ENCODE assay signal across 14 cellular contexts in genomic region chr17:44355310-44355640, GRCh38. TPM values are rescaled to one million over a fixed set of nuclear protein-coding genes. Genes with fewer than 3 reads are reported as not detected.
A peak's percentile ranks its signal among the peaks of the same experiment; 100 is the strongest.
DNase-seq lines count a peak whose midpoint lies in the region; ATAC-seq, FAIRE-seq and TF ChIP-seq lines count a peak whose summit lies in the region.
"Had no signal": no experiment of that assay in that cellular context is flagged by ENCODE, and none has a peak within 500 bp of the region (broad histone marks: within the 10 kb centered on the region; RNA-seq: fewer than 3 reads in every experiment).

No MANE protein-coding gene starts in this region.

- no peak for TF ChIP-seq POLR2A in H1 (IDR thresholded peaks at IDR 0.05; ENCODE audit: control extremely low read depth in 1 of 2, low read depth in 2 of 2, low read length in 2 of 2)

- H3K18ac ChIP-seq in H9 (ENCODE audit: insufficient read length, low read depth, low read length) (no peak overlapping the region), H1 (ENCODE audit: extremely low read depth, low read length) (no peak overlapping the region)

- H3K79me1 ChIP-seq in H9 (ENCODE audit: insufficient read depth, low read depth, low read length, poor library complexity, severe bottlenecking) (no peaks in the 10 kb centered on the region), H1 (ENCODE audit: low read depth, low read length) (peaks cover 5% of the 10 kb centered on the region)

- H3K9me3 ChIP-seq in H9 (ENCODE audit: control insufficient read depth, low read depth, low read length) (no peaks in the 10 kb centered on the region), H1 (ENCODE audit: insufficient read depth in 2 of 2, low read depth in 1 of 2, low read length in 1 of 2) (no peaks in the 10 kb centered on the region)
- H3K9me3 ChIP-seq: left ventricle myocardium inferior, testis had no signal

- peaks cover 3% of the 10 kb centered on the region for H3K23me2 ChIP-seq in H9 (ENCODE audit: insufficient read length, low read depth, low read length, poor library complexity, severe bottlenecking)
- peaks cover 8% of the 10 kb centered on the region; the same call in 1 of the 2 replicates for H3K23me2 ChIP-seq in H1 (ENCODE audit: low read depth, low read length)

- H2BK5ac ChIP-seq in H9 (ENCODE audit: insufficient read length, low read length) = no peak overlapping the region
- H2BK5ac ChIP-seq in H1 (ENCODE audit: low read depth, low read length) = no peak overlapping the region

- no peak overlapping the region for H2BK120ac ChIP-seq in H9 (ENCODE audit: low read depth, low read length, poor library complexity, severe bottlenecking)
- no peak overlapping the region for H2BK120ac ChIP-seq in H1 (replicated peaks; ENCODE audit: low read depth, low read length)

- no peak overlapping the region for H3K56ac ChIP-seq in H9 (ENCODE audit: insufficient read length, low read depth, low read length)
- H3K56ac ChIP-seq in H1 (replicated peaks; ENCODE audit: insufficient read length, low read depth, low read length) = peak overlapping the region; percentile 73

- H3K79me2 ChIP-seq in H9 (ENCODE audit: insufficient read depth, low read length) (no peaks in the 10 kb centered on the region), H1 (ENCODE audit: control insufficient read depth in 1 of 2, insufficient read depth in 2 of 2, low read length in 2 of 2) (peaks cover 0 to 3% of the 10 kb centered on the region in 2 experiments; a peak in 1 of 4 replicates)

- no peak for TF ChIP-seq RAD21 in H1 (IDR thresholded peaks at IDR 0.05 in 1 of 2, conservative IDR thresholded peaks at IDR 0.05 in 1 of 2; ENCODE audit: low read depth in 2 of 2, low read length in 2 of 2)

- H3K4me1 Mint-ChIP-seq in H9 = peaks cover 2 to 19% of the 10 kb centered on the region in 2 experiments
- H3K4me1 Mint-ChIP-seq in activated CD8-positive, alpha-beta memory T cell treated with anti-CD3 and anti-CD28 coated beads, Interleukin-2, amount 10 ng/mL, durations not matched to agents 7 days and 5 days = peaks cover 6% of the 10 kb centered on the region

- peak overlapping the region in 2 of 3 experiments; percentile 33 to 77; a peak in 1 of 7 replicates for H3K27ac Mint-ChIP-seq in H9
- H3K27ac Mint-ChIP-seq in activated CD8-positive, alpha-beta memory T cell treated with anti-CD3 and anti-CD28 coated beads, Interleukin-2, amount 10 ng/mL, durations not matched to agents 7 days and 5 days = no peak overlapping the region
- H3K27ac Mint-ChIP-seq: HFFc6 had no signal

- H3K4me3 ChIP-seq in H1 (ENCODE audit: extremely low read depth in 1 of 4, insufficient read depth in 2 of 4, low read depth in 3 of 4, low read length in 4 of 4) = peak overlapping the region in 1 of 4 experiments; percentile 68; a peak in 2 of 8 replicates

- H3K14ac ChIP-seq in H9 (ENCODE audit: insufficient read depth, low read length) (no peak overlapping the region; the same call in 1 of the 2 replicates), H1 (ENCODE audit: insufficient read length) (no peak overlapping the region)

- H4K5ac ChIP-seq in H9 (ENCODE audit: insufficient read length, low read depth, low read length) (no peak overlapping the region), H1 (ENCODE audit: insufficient read length, low read depth, low read length) (no peak overlapping the region)

- H4K20me1 ChIP-seq in H9 (ENCODE audit: control insufficient read depth, insufficient read depth, insufficient read length) (no peaks in the 10 kb centered on the region), H1 (replicated peaks in 1 of 2; ENCODE audit: control insufficient read depth in 1 of 2, insufficient read depth in 2 of 2, low read length in 2 of 2) (peaks cover 4 to 28% of the 10 kb centered on the region in 2 experiments)

- no peak overlapping the region for H3T11ph ChIP-seq in H9 (ENCODE audit: low read length)

- H4K8ac ChIP-seq in H9 (replicated peaks; ENCODE audit: insufficient read length, low read depth, low read length) (no peak overlapping the region), H1 (ENCODE audit: extremely low read depth, insufficient read depth, low read length) (peak overlapping the region; percentile 84)

- H3K36me3 Mint-ChIP-seq in H9 (ENCODE audit: insufficient read depth in 1 of 3, low read depth in 3 of 3) = peaks cover 3 to 26% (median 15%) of the 10 kb centered on the region in 3 experiments; a peak in 6 of 7 replicates
- H3K36me3 Mint-ChIP-seq in activated CD8-positive, alpha-beta memory T cell treated with anti-CD3 and anti-CD28 coated beads, Interleukin-2, amount 10 ng/mL, durations not matched to agents 7 days and 5 days = peaks cover 5% of the 10 kb centered on the region

- POLR2A ChIA-PET in H1 (lab: Charles Lee; ENCODE audit: partially characterized antibody) = interaction anchor here (0.5 to 3.2 kb wide), 9 partner anchors 7 to 401 kb away, joined by 3 to 18 read pairs (median 6); partner anchors contain the start of genes FAM171A2 and GRN

- DNase-seq in H9 (peak; percentile 62), H1 (ENCODE audit: low read depth in 1 of 2, low spot score in 2 of 2) (no peak)
- DNase-seq in activated CD8-positive, alpha-beta memory T cell treated with anti-CD3 and anti-CD28 coated beads, Interleukin-2, amount 10 ng/mL, durations not matched to agents 7 days and 5 days = no peak
- DNase-seq: GF-D8, HFFc6, NCI-H1092 treated with DMSO at 0.1 percent for 48 hours, NCI-H226 had no signal

- TF ChIP-seq CTCF in H9 (conservative IDR thresholded peaks at IDR 0.05) (no peak), H1 (IDR thresholded peaks at IDR 0.05; ENCODE audit: control extremely low read depth in 1 of 3, insufficient read depth in 1 of 3, low read depth in 1 of 3, low read length in 3 of 3) (no peak)

- FAIRE-seq in H1 (lab: Jason Lieb, UNC) = no peak

- H3K27ac ChIP-seq in H9 (ENCODE audit: insufficient read length, low read depth, low read length) (no peak overlapping the region), H1 (ENCODE audit: low read depth, low read length) (no peak overlapping the region)
- H3K27ac ChIP-seq: epithelial cell of prostate, left ventricle myocardium inferior, skin epidermis, testis had no signal

- H2BK15ac ChIP-seq in H9 (ENCODE audit: low read depth, low read length) (no peak overlapping the region), H1 (ENCODE audit: low read length) (peak overlapping the region; percentile 61; the same call in 1 of the 2 replicates)

- no peak overlapping the region for H2BK20ac ChIP-seq in H9 (ENCODE audit: low read depth, low read length, poor library complexity, severe bottlenecking)
- no peak overlapping the region for H2BK20ac ChIP-seq in H1 (ENCODE audit: low read length)

- no peak for ATAC-seq in HG03135 (IDR thresholded peaks at IDR 0.05; ENCODE audit: unreplicated experiment)
- ATAC-seq in activated CD8-positive, alpha-beta memory T cell treated with anti-CD3 and anti-CD28 coated beads, Interleukin-2, amount 10 ng/mL, durations not matched to agents 7 days and 5 days = no peak
- ATAC-seq: Panc1 had no signal

- no peak overlapping the region for H4K91ac ChIP-seq in H9 (ENCODE audit: insufficient read length, low read depth, low read length)
- H4K91ac ChIP-seq in H1 (replicated peaks; ENCODE audit: insufficient read length, low read length) = no peak overlapping the region

- no peak overlapping the region for H3K9ac ChIP-seq in H9 (ENCODE audit: extremely low read depth, insufficient read length, low read length)
- no peak overlapping the region for H3K9ac ChIP-seq in H1 (replicated peaks in 1 of 4; ENCODE audit: extremely low read depth in 1 of 4, low read depth in 3 of 4, low read length in 3 of 4)

- H2AK5ac ChIP-seq in H9 (ENCODE audit: insufficient read length, low read length) = no peak overlapping the region
- H2AK5ac ChIP-seq in H1 (ENCODE audit: low read depth, low read length) = no peak overlapping the region

- H3K4me1 ChIP-seq in H9 (ENCODE audit: insufficient read depth, low read length) (no peaks in the 10 kb centered on the region), H1 (replicated peaks in 1 of 4; ENCODE audit: control insufficient read depth in 3 of 4, insufficient read depth in 4 of 4, low read length in 3 of 4) (peaks cover 0 to 12% (median 4%) of the 10 kb centered on the region in 4 experiments; a peak in 4 of 7 replicates)
- H3K4me1 ChIP-seq: left ventricle myocardium inferior, testis had no signal

- H3K9me3 Mint-ChIP-seq in H9 = no peaks in the 10 kb centered on the region; a peak in 1 of 5 replicates
- no peaks in the 10 kb centered on the region for H3K9me3 Mint-ChIP-seq in activated CD8-positive, alpha-beta memory T cell treated with anti-CD3 and anti-CD28 coated beads, Interleukin-2, amount 10 ng/mL, durations not matched to agents 7 days and 5 days (ENCODE audit: low read depth)
- H3K9me3 Mint-ChIP-seq: HFFc6 had no signal

- H2BK12ac ChIP-seq in H9 (ENCODE audit: insufficient read length, low read depth, low read length) (no peak overlapping the region), H1 (ENCODE audit: low read depth, low read length) (no peak overlapping the region)

- no peak overlapping the region for H3K4me2 ChIP-seq in H9 (ENCODE audit: insufficient read depth, insufficient read length, low read length)
- H3K4me2 ChIP-seq in H1 (ENCODE audit: insufficient read depth in 1 of 2, low read depth in 2 of 2, low read length in 2 of 2) = peak overlapping the region; percentile 64 to 71

- H3K27me3 Mint-ChIP-seq in H9 (ENCODE audit: low read depth) = peaks cover 5% of the 10 kb centered on the region; the same call in 1 of the 2 replicates
- peaks cover 18% of the 10 kb centered on the region for H3K27me3 Mint-ChIP-seq in activated CD8-positive, alpha-beta memory T cell treated with anti-CD3 and anti-CD28 coated beads, Interleukin-2, amount 10 ng/mL, durations not matched to agents 7 days and 5 days

- H3K27me3 ChIP-seq in H9 (ENCODE audit: insufficient read depth, low read length) = no peaks in the 10 kb centered on the region
- H3K27me3 ChIP-seq in H1 (replicated peaks in 1 of 4; ENCODE audit: control insufficient read depth in 3 of 4, extremely low read depth in 1 of 4, insufficient read depth in 3 of 4, low read length in 3 of 4) = no peaks in the 10 kb centered on the region; a peak in 2 of 7 replicates
- H3K27me3 ChIP-seq: testis had no signal

- H3K4ac ChIP-seq in H9 (ENCODE audit: low read depth, low read length) = no peak overlapping the region
- H3K4ac ChIP-seq in H1 (replicated peaks; ENCODE audit: insufficient read length, low read depth, low read length) = peak overlapping the region; percentile 93

- no CpG with 5 or more reads among the region's 10 CpGs for WGBS in H9 (ENCODE audit: extremely low coverage, insufficient read length, low lambda C conversion rate)
- WGBS in H1 (ENCODE audit: extremely low coverage in 1 of 2, insufficient coverage in 1 of 2, insufficient read length in 1 of 2, insufficient replicate concordance in 2 of 2, low coverage in 1 of 2, low lambda C conversion rate in 2 of 2, missing lambda C conversion rate in 1 of 2), 2 experiments = 92% methylated on average over 10 of the region's 10 CpGs; no CpG with 5 or more reads in 1 of the 2 experiments

- CTCF ChIA-PET in H1 (lab: Charles Lee; ENCODE audit: partially characterized antibody) = interaction anchor here (1.0 to 10.1 kb wide), 17 partner anchors 8 to 186 kb away, joined by 3 to 177 read pairs (median 4); partner anchors contain the start of genes ASB16, FAM171A2 and GRN
- CTCF ChIA-PET in activated CD8-positive, alpha-beta memory T cell treated with anti-CD3 and anti-CD28 coated beads, Interleukin-2, amount 10 ng/mL, durations not matched to agents 7 days and 5 days (lab: Charles Lee) = interaction anchor here (1.1 to 6.2 kb wide), 10 partner anchors 8 to 157 kb away, joined by 3 to 45 read pairs (median 4); partner anchors contain the start of genes FAM171A2 and GRN

- no peak for TF ChIP-seq EP300 in H1 (IDR thresholded peaks at IDR 0.05; ENCODE audit: borderline replicate concordance in 1 of 2, low read depth in 2 of 2, low read length in 2 of 2)

- H3K4me3 Mint-ChIP-seq in H9 = peak overlapping the region; percentile 40 to 52; a peak in 3 of 5 replicates
- H3K4me3 Mint-ChIP-seq in activated CD8-positive, alpha-beta memory T cell treated with anti-CD3 and anti-CD28 coated beads, Interleukin-2, amount 10 ng/mL, durations not matched to agents 7 days and 5 days = no peak overlapping the region
- H3K4me3 Mint-ChIP-seq: HFFc6 had no signal

- H2AFZ ChIP-seq in H9 (ENCODE audit: low read length) (no peak overlapping the region), H1 (ENCODE audit: low read length) (no peak overlapping the region)

- H3K36me3 ChIP-seq in H1 (ENCODE audit: control insufficient read depth in 2 of 4, insufficient read depth in 4 of 4, low read length in 3 of 4) = peaks cover 2 to 6% (median 3%) of the 10 kb centered on the region in 4 experiments; a peak in 4 of 8 replicates

- H3K23ac ChIP-seq in H9 (ENCODE audit: insufficient read length, low read depth, low read length) (no peak overlapping the region), H1 (ENCODE audit: insufficient read length) (no peak overlapping the region)

RNA-seq across cellular contexts. Expression of gene FAM171A2, which starts 8.4 kb away (rescaled TPM):
- total RNA-seq in H9 (2021) = 27.3 and 27.5 TPM in 2 replicates
- total RNA-seq in H1 (2021; fragmentation: NEBNext Ultra II Directional; extraction: Animal tissue kit (Norgen Biotek cat#: 25700)) = 23.9 and 24.1 TPM in 2 replicates
- 21.9 and 31.8 TPM in 2 replicates for polyA plus RNA-seq in H1 (2011; rRNA removed)
- 21.7 TPM for polyA plus RNA-seq in H1 (2011; cell fraction: cytosol; rRNA removed)
- polyA plus RNA-seq in H1 (2011; cell fraction: nucleus; rRNA removed) = 37.0 TPM
- 10.4 to 25.0 TPM (median 21.9 TPM) in 4 replicates for polyA plus RNA-seq in H1 (2012, experiment 1 of 2)
- 11.7 TPM for polyA plus RNA-seq in H1 (2012, experiment 2 of 2)
- 15.4 TPM for polyA plus RNA-seq in H1 (2013, experiment 1 of 2)
- 15.9 TPM for polyA plus RNA-seq in H1 (2013, experiment 2 of 2)
- 14.7 and 17.9 TPM in 2 replicates for polyA minus RNA-seq in H1 (2011; rRNA and poly(A)+ RNA removed)
- 22.5 TPM for polyA minus RNA-seq in H1 (2011; cell fraction: cytosol; rRNA and poly(A)+ RNA removed)
- polyA minus RNA-seq in H1 (2011; cell fraction: nucleus; rRNA and poly(A)+ RNA removed) = 24.7 TPM
- total RNA-seq in activated CD8-positive, alpha-beta memory T cell treated with anti-CD3 and anti-CD28 coated beads, Interleukin-2, amount 10 ng/mL, durations not matched to agents 7 days and 5 days = under 1 TPM in 1 of 2 experiments, not detected in 1; 0.26 TPM

RNA-seq across cellular contexts. Expression of gene GRN, which starts 10.2 kb away (rescaled TPM):
- total RNA-seq in H9 (2021) = 127 and 130 TPM in 2 replicates
- total RNA-seq in H1 (2021; fragmentation: NEBNext Ultra II Directional; extraction: Animal tissue kit (Norgen Biotek cat#: 25700)) = 108 and 117 TPM in 2 replicates
- polyA plus RNA-seq in H1 (2011; rRNA removed) = 387 and 526 TPM in 2 replicates
- 143 TPM for polyA plus RNA-seq in H1 (2011; cell fraction: cytosol; rRNA removed)
- 360 TPM for polyA plus RNA-seq in H1 (2011; cell fraction: nucleus; rRNA removed)
- polyA plus RNA-seq in H1 (2012, experiment 1 of 2) = 137 to 183 TPM (median 169 TPM) in 4 replicates
- 165 TPM for polyA plus RNA-seq in H1 (2012, experiment 2 of 2)
- polyA plus RNA-seq in H1 (2013, experiment 1 of 2) = 258 TPM
- 236 TPM for polyA plus RNA-seq in H1 (2013, experiment 2 of 2)
- 66.1 and 115 TPM in 2 replicates for polyA minus RNA-seq in H1 (2011; rRNA and poly(A)+ RNA removed)
- polyA minus RNA-seq in H1 (2011; cell fraction: cytosol; rRNA and poly(A)+ RNA removed) = 135 TPM
- 88.4 TPM for polyA minus RNA-seq in H1 (2011; cell fraction: nucleus; rRNA and poly(A)+ RNA removed)
- total RNA-seq in activated CD8-positive, alpha-beta memory T cell treated with anti-CD3 and anti-CD28 coated beads, Interleukin-2, amount 10 ng/mL, durations not matched to agents 7 days and 5 days = 10 to 100 TPM; 56.5 to 69.2 TPM

RNA-seq across cellular contexts. Expression of gene SLC25A39, which starts 30.7 kb away (rescaled TPM):
- total RNA-seq in H9 (2021) = 227 and 235 TPM in 2 replicates
- total RNA-seq in H1 (2021; fragmentation: NEBNext Ultra II Directional; extraction: Animal tissue kit (Norgen Biotek cat#: 25700)) = 189 and 200 TPM in 2 replicates
- polyA plus RNA-seq in H1 (2011; rRNA removed) = 291 and 408 TPM in 2 replicates
- polyA plus RNA-seq in H1 (2011; cell fraction: cytosol; rRNA removed) = 282 TPM
- 575 TPM for polyA plus RNA-seq in H1 (2011; cell fraction: nucleus; rRNA removed)
- polyA plus RNA-seq in H1 (2012, experiment 1 of 2) = 156 to 250 TPM (median 229 TPM) in 4 replicates
- polyA plus RNA-seq in H1 (2012, experiment 2 of 2) = 230 TPM
- 181 TPM for polyA plus RNA-seq in H1 (2013, experiment 1 of 2)
- polyA plus RNA-seq in H1 (2013, experiment 2 of 2) = 173 TPM
- 74.8 and 88.3 TPM in 2 replicates for polyA minus RNA-seq in H1 (2011; rRNA and poly(A)+ RNA removed)
- 85.4 TPM for polyA minus RNA-seq in H1 (2011; cell fraction: cytosol; rRNA and poly(A)+ RNA removed)
- polyA minus RNA-seq in H1 (2011; cell fraction: nucleus; rRNA and poly(A)+ RNA removed) = 119 TPM
- total RNA-seq in activated CD8-positive, alpha-beta memory T cell treated with anti-CD3 and anti-CD28 coated beads, Interleukin-2, amount 10 ng/mL, durations not matched to agents 7 days and 5 days = 100 to 1,000 TPM; 103 to 133 TPM

RNA-seq across cellular contexts. Expression of gene ITGA2B, which starts 34.2 kb away (rescaled TPM):
- 8.3 and 10.1 TPM in 2 replicates for total RNA-seq in H9 (2021)
- total RNA-seq in H1 (2021; fragmentation: NEBNext Ultra II Directional; extraction: Animal tissue kit (Norgen Biotek cat#: 25700)) = 11.3 and 12.3 TPM in 2 replicates
- 6.9 and 12.4 TPM in 2 replicates for polyA plus RNA-seq in H1 (2011; rRNA removed)
- polyA plus RNA-seq in H1 (2011; cell fraction: cytosol; rRNA removed) = 11.4 TPM
- polyA plus RNA-seq in H1 (2011; cell fraction: nucleus; rRNA removed) = 59.9 TPM
- 9.1 to 21.1 TPM (median 16.5 TPM) in 4 replicates for polyA plus RNA-seq in H1 (2012, experiment 1 of 2)
- polyA plus RNA-seq in H1 (2012, experiment 2 of 2) = 7.0 TPM
- 8.8 TPM for polyA plus RNA-seq in H1 (2013, experiment 1 of 2)
- polyA plus RNA-seq in H1 (2013, experiment 2 of 2) = 6.7 TPM
- polyA minus RNA-seq in H1 (2011; rRNA and poly(A)+ RNA removed) = 5.8 and 5.9 TPM in 2 replicates
- polyA minus RNA-seq in H1 (2011; cell fraction: cytosol; rRNA and poly(A)+ RNA removed) = 6.3 TPM
- polyA minus RNA-seq in H1 (2011; cell fraction: nucleus; rRNA and poly(A)+ RNA removed) = 16.0 TPM
- under 1 TPM; 0.09 to 0.44 TPM for total RNA-seq in activated CD8-positive, alpha-beta memory T cell treated with anti-CD3 and anti-CD28 coated beads, Interleukin-2, amount 10 ng/mL, durations not matched to agents 7 days and 5 days
- total RNA-seq: HT1080 had no signal

RNA-seq across cellular contexts. Expression of gene RUNDC3A, which starts 46.9 kb away (rescaled TPM):
- 2.2 and 3.8 TPM in 2 replicates for total RNA-seq in H9 (2021)
- 6.1 and 6.4 TPM in 2 replicates for total RNA-seq in H1 (2021; fragmentation: NEBNext Ultra II Directional; extraction: Animal tissue kit (Norgen Biotek cat#: 25700))
- polyA plus RNA-seq in H1 (2011; rRNA removed) = 13.8 and 15.6 TPM in 2 replicates
- 11.9 TPM for polyA plus RNA-seq in H1 (2011; cell fraction: cytosol; rRNA removed)
- polyA plus RNA-seq in H1 (2011; cell fraction: nucleus; rRNA removed) = 23.7 TPM
- polyA plus RNA-seq in H1 (2012, experiment 1 of 2) = 4.5 to 8.2 TPM (median 6.2 TPM) in 4 replicates
- polyA plus RNA-seq in H1 (2012, experiment 2 of 2) = 5.1 TPM
- 4.7 TPM for polyA plus RNA-seq in H1 (2013, experiment 1 of 2)
- 4.5 TPM for polyA plus RNA-seq in H1 (2013, experiment 2 of 2)
- 3.8 and 4.3 TPM in 2 replicates for polyA minus RNA-seq in H1 (2011; rRNA and poly(A)+ RNA removed)
- polyA minus RNA-seq in H1 (2011; cell fraction: cytosol; rRNA and poly(A)+ RNA removed) = 6.8 TPM
- 3.4 TPM for polyA minus RNA-seq in H1 (2011; cell fraction: nucleus; rRNA and poly(A)+ RNA removed)
- total RNA-seq in activated CD8-positive, alpha-beta memory T cell treated with anti-CD3 and anti-CD28 coated beads, Interleukin-2, amount 10 ng/mL, durations not matched to agents 7 days and 5 days = under 1 TPM in 1 of 2 experiments, not detected in 1; 0.18 TPM

Comparison
In these comparisons a context has a peak if more than half of its experiments do, and no peak if none do; other contexts are left out.
1. RNA of gene FAM171A2, which starts 8.4 kb away (total RNA-seq): 27.3 to 27.5 TPM in H9 and 23.9 to 24.1 TPM in H1; 0.26 TPM in activated CD8-positive, alpha-beta memory T cell treated with anti-CD3 and anti-CD28 coated beads, Interleukin-2, amount 10 ng/mL, durations not matched to agents 7 days and 5 days; every median in the first group is over 10 times any median in the second.